Comparison of ENCODE assay signal across 1 cellular context in genomic region chr19:35851213-35852028, GRCh38.
TF ChIP-seq lines count a peak whose summit lies in the region.

No MANE protein-coding gene starts in this region.

TF ChIP-seq in SK-N-SH, 30 proteins besides CTCF, POLR2A, EP300 and RAD21 (continued from another document):
- TF ChIP-seq PBX3 (IDR thresholded peaks at IDR 0.05) (no peak), JUND (IDR thresholded peaks at IDR 0.05) (no peak), NFIC (IDR thresholded peaks at IDR 0.05; ENCODE audit: borderline replicate concordance) (no peak), MEF2A (IDR thresholded peaks at IDR 0.05; ENCODE audit: borderline replicate concordance, low read depth) (no peak), TAF1 (IDR thresholded peaks at IDR 0.05; ENCODE audit: borderline replicate concordance, low read depth, low read length) (no peak), TEAD4 (IDR thresholded peaks at IDR 0.05; ENCODE audit: borderline replicate concordance, insufficient read depth) (no peak), CHD2 (IDR thresholded peaks at IDR 0.05; ENCODE audit: low read length, partially characterized antibody) (no peak), GABPA (IDR thresholded peaks at IDR 0.05; ENCODE audit: low read depth) (no peak), YY1 (IDR thresholded peaks at IDR 0.05; ENCODE audit: low read depth) (no peak), FOXJ3 (CRISPR knock-in tag; IDR thresholded peaks at IDR 0.05) (no peak), ZBTB33 (IDR thresholded peaks at IDR 0.05; ENCODE audit: borderline replicate concordance, low read depth) (no peak), ELF1 (IDR thresholded peaks at IDR 0.05) (no peak), SMC3 (IDR thresholded peaks at IDR 0.05; ENCODE audit: low read depth, low read length) (no peak)
- TF ChIP-seq, protein P1, sequence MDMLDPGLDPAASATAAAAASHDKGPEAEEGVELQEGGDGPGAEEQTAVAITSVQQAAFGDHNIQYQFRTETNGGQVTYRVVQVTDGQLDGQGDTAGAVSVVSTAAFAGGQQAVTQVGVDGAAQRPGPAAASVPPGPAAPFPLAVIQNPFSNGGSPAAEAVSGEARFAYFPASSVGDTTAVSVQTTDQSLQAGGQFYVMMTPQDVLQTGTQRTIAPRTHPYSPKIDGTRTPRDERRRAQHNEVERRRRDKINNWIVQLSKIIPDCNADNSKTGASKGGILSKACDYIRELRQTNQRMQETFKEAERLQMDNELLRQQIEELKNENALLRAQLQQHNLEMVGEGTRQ (IDR thresholded peaks at IDR 0.05; ENCODE audit: borderline replicate concordance, low read depth, low read length): no peak
